Comparison of ENCODE assay signal across 10 cellular contexts in genomic region chr2:151840216-151840691, GRCh38. TPM values are rescaled to one million over a fixed set of nuclear protein-coding genes. Genes with fewer than 3 reads are reported as not detected.
DNase-seq lines count a peak whose midpoint lies in the region; ATAC-seq lines count a peak whose summit lies in the region.
"Had no signal": no experiment of that assay in that cellular context is flagged by ENCODE, and none has a peak within 500 bp of the region (broad histone marks: within the 10 kb centered on the region; RNA-seq: fewer than 3 reads in every experiment).

No MANE protein-coding gene starts in this region.

- ATAC-seq in GM18861 (IDR thresholded peaks at IDR 0.05; ENCODE audit: unreplicated experiment) = peak; percentile 97
- ATAC-seq in GM21529 (IDR thresholded peaks at IDR 0.05; ENCODE audit: unreplicated experiment) = peak; percentile 97
- ATAC-seq in HG03378 (IDR thresholded peaks at IDR 0.05; ENCODE audit: unreplicated experiment) = peak; percentile 99
- ATAC-seq in esophagus mucosa = peak; percentile 98
- no peak for ATAC-seq in left ventricle myocardium superior

- no peak overlapping the region for H3K27ac ChIP-seq in substantia nigra (ENCODE audit: low read depth, low read length, poor library complexity, severe bottlenecking)
- H3K27ac ChIP-seq: SK-N-MC had no signal

- DNase-seq in left ventricle myocardium superior (no peak), dermis blood vessel endothelial cell (no peak), substantia nigra (lab: John Stamatoyannopoulos, UW) (no peak), DMS153 (lab: John Stamatoyannopoulos, UW) (no peak)
- DNase-seq: GDM1 had no signal

- intact Hi-C loops in left ventricle myocardium superior (cut with micrococcal nuclease) = no loop called here

RNA-seq across cellular contexts. Expression of gene ARL5A, which starts 12.0 kb away (rescaled TPM):
- 55.7 TPM for total RNA-seq in esophagus mucosa
- total RNA-seq in left ventricle myocardium superior = 60.7 TPM
- 134 and 161 TPM in 2 replicates for total RNA-seq in dermis blood vessel endothelial cell
